ENCODE assay signal across 8 cellular contexts in genomic region chr1:159009704-159010361, GRCh38. TPM values are rescaled to one million over a fixed set of nuclear protein-coding genes. Genes with fewer than 3 reads are reported as not detected.
DNase-seq lines count a peak whose midpoint lies in the region; ATAC-seq, FAIRE-seq and TF ChIP-seq lines count a peak whose summit lies in the region.

TSS of gene IFI16 (plus strand) at chr1:159009907. CDS start at chr1:159014681, 4,774 bp downstream.

- TF ChIP-seq CTCF in bronchial epithelial cell (IDR thresholded peaks at IDR 0.05; ENCODE audit: insufficient read depth, low read length, severe bottlenecking), result no peak

- no peaks in the 10 kb centered on the region for H3K27me3 ChIP-seq in bronchial epithelial cell (ENCODE audit: control insufficient read depth, insufficient read depth, low read length)

- ATAC-seq in GM19438 (IDR thresholded peaks at IDR 0.05; ENCODE audit: low read depth, unreplicated experiment) (peak; percentile 58), HG03571 (IDR thresholded peaks at IDR 0.05; ENCODE audit: unreplicated experiment) (peak; percentile 57)

- peak; percentile 87 for FAIRE-seq in bronchial epithelial cell (lab: Jason Lieb, UNC)

- peak; percentile 94 for DNase-seq in COLO829 (ENCODE audit: low spot score)
- peak; percentile 98 for DNase-seq in bronchial epithelial cell (ENCODE audit: low read depth)
- peak; percentile 80 for DNase-seq in kidney glomerular epithelial cell (lab: John Stamatoyannopoulos, UW)
- DNase-seq in stimulated activated CD4-positive, alpha-beta T cell treated with anti-CD3 and anti-CD28 coated beads, Interleukin-4, amount 100 ng/mL, for 1 hour, result peak; percentile 30
- no peak for DNase-seq in NCI-H146 (lab: John Stamatoyannopoulos, UW)

- H3K4me3 ChIP-seq in bronchial epithelial cell (ENCODE audit: low read depth, low read length), result peak within 1 kb of the TSS; percentile 64

- intact Hi-C loops in T-helper 1 cell treated with Interleukin-12 subunit alpha and Interleukin-12 subunit beta and Interleukin-4 antibody, amounts not matched to agents 30 ng/mL and 1 ng/mL, for 36 hours (cut with micrococcal nuclease), result loop anchor here (1.0 to 10.0 kb wide), 6 partner anchors 12 to 1875 kb away; partner anchors contain the start of gene ETV3

- peaks cover 3% of the 10 kb centered on the region for H3K36me3 ChIP-seq in bronchial epithelial cell (ENCODE audit: control insufficient read depth, insufficient read depth, low read length)

RNA-seq across cellular contexts. Expression of gene IFI16, which starts in this region (rescaled TPM):
- 301 and 307 TPM in 2 replicates for total RNA-seq in T-helper 1 cell treated with Interleukin-12 subunit alpha and Interleukin-12 subunit beta and Interleukin-4 antibody, amounts not matched to agents 30 ng/mL and 1 ng/mL, for 36 hours
- 34.0 and 54.7 TPM in 2 replicates for total RNA-seq in bronchial epithelial cell
